Comparison of ENCODE assay signal across 12 cellular contexts in the genomic region with DNA sequence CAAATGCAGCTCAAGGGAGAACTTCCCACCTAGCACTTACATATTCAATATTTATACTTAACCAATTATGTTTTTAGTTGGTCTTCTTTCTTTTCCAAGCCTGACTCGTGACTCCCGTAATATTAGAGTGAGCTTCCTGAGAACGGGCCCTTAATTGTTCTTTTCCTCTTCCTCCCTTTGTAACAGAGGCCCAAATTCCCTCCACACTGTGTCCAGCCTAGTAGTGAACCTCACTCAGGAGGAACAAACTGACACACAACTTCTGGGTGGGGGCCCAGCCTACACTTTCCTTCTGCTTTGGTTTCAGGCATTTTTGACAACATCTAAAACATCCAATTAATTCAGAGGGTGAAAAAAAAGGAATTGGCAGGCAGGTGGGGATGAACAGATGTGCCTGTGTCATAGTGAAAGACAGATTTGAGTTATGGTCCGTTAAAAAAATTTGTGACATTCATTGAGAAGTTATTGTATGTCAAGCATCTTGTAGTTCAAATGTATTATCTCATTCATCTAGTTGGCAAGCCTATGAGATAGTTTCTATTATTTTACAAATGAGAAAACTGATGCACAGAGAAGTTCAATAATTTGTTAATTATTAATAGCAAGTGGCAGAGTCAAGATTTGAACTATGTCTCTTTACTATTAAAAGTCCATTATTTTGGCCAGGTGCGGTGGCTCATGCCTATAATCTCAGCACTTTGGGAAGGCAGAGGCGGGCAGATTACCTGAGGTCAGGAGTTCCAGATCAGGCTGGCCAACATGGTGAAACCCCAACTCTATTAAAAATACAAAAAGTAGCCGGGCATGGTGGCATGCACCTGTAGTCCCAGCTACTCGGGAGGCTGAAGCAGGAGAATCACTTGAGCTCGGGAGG. TPM values are rescaled to one million over a fixed set of nuclear protein-coding genes. Genes with fewer than 3 reads are reported as not detected.
A peak's percentile ranks its signal among the peaks of the same experiment; 100 is the strongest.
DNase-seq lines count a peak whose midpoint lies in the region; ATAC-seq and TF ChIP-seq lines count a peak whose summit lies in the region.
"Had no signal": no experiment of that assay in that cellular context is flagged by ENCODE, and none has a peak within 500 bp of the region (broad histone marks: within the 10 kb centered on the region; RNA-seq: fewer than 3 reads in every experiment).

No MANE protein-coding gene starts in this region.

- no peaks in the 10 kb centered on the region for H3K9me3 ChIP-seq in PC-9 (ENCODE audit: insufficient read depth, low read depth)
- no peaks in the 10 kb centered on the region for H3K9me3 ChIP-seq in CD8-positive, alpha-beta memory T cell (ENCODE audit: low read length)
- H3K9me3 ChIP-seq: BLaER1 treated with 17β-estradiol and CSF1 and Interleukin-3, amounts not matched to agents 10 nM and 100 nM had no signal

- H3K27me3 ChIP-seq in PC-9 (ENCODE audit: insufficient read depth, low read depth) = no peaks in the 10 kb centered on the region
- no peaks in the 10 kb centered on the region for H3K27me3 ChIP-seq in CD8-positive, alpha-beta memory T cell (ENCODE audit: insufficient read depth, low read length, poor library complexity, severe bottlenecking)
- H3K27me3 ChIP-seq: BLaER1 treated with 17β-estradiol and CSF1 and Interleukin-3, amounts not matched to agents 10 nM and 100 nM had no signal

- H3K36me3 Mint-ChIP-seq in activated naive CD4-positive, alpha-beta T cell treated with anti-CD3 and anti-CD28 coated beads, Interleukin-2, amount 10 ng/mL, durations not matched to agents 7 days and 5 days = no peaks in the 10 kb centered on the region
- H3K36me3 Mint-ChIP-seq in CD8-positive, alpha-beta memory T cell = no peaks in the 10 kb centered on the region

- no peaks in the 10 kb centered on the region for H3K9me3 Mint-ChIP-seq in activated naive CD4-positive, alpha-beta T cell treated with anti-CD3 and anti-CD28 coated beads, Interleukin-2, amount 10 ng/mL, durations not matched to agents 7 days and 5 days
- H3K9me3 Mint-ChIP-seq in CD8-positive, alpha-beta memory T cell = no peaks in the 10 kb centered on the region
- H3K9me3 Mint-ChIP-seq: stimulated activated naive CD8-positive, alpha-beta T cell treated with anti-CD3 and anti-CD28 coated beads, Interleukin-15, Interleukin-2, amounts not matched to agents 100 ng/mL and 50 ng/mL, for 24 hours had no signal

- POLR2A ChIA-PET in PC-9 (lab: Charles Lee; ENCODE audit: unreplicated experiment) = no interaction called here
- POLR2A ChIA-PET in CD8-positive, alpha-beta memory T cell (lab: Charles Lee) = no interaction called here

- H3K27ac ChIP-seq in PC-9 = no peak overlapping the region
- no peak overlapping the region for H3K27ac ChIP-seq in CD8-positive, alpha-beta memory T cell (ENCODE audit: low read depth, low read length)
- H3K27ac ChIP-seq: BLaER1 treated with 17β-estradiol and CSF1 and Interleukin-3, amounts not matched to agents 10 nM and 100 nM had no signal

- intact Hi-C loops in PC-9 (cut with micrococcal nuclease; ENCODE audit: unreplicated experiment) = no loop called here

- no peak overlapping the region for H3K4me3 Mint-ChIP-seq in activated naive CD4-positive, alpha-beta T cell treated with anti-CD3 and anti-CD28 coated beads, Interleukin-2, amount 10 ng/mL, durations not matched to agents 7 days and 5 days
- no peak overlapping the region for H3K4me3 Mint-ChIP-seq in CD8-positive, alpha-beta memory T cell
- H3K4me3 Mint-ChIP-seq: stimulated activated naive CD8-positive, alpha-beta T cell treated with anti-CD3 and anti-CD28 coated beads, Interleukin-15, Interleukin-2, amounts not matched to agents 100 ng/mL and 50 ng/mL, for 24 hours had no signal

- no peaks in the 10 kb centered on the region for H3K9me2 ChIP-seq in PC-9 (ENCODE audit: insufficient read depth)

- H3K79me2 ChIP-seq in PC-9 (ENCODE audit: low read depth) = no peaks in the 10 kb centered on the region

- H3K4me3 ChIP-seq in PC-9 = no peak overlapping the region
- H3K4me3 ChIP-seq in CD8-positive, alpha-beta memory T cell (ENCODE audit: low read length) = no peak overlapping the region
- H3K4me3 ChIP-seq: BLaER1 treated with 17β-estradiol and CSF1 and Interleukin-3, amounts not matched to agents 10 nM and 100 nM had no signal

- H3K27ac Mint-ChIP-seq in activated naive CD4-positive, alpha-beta T cell treated with anti-CD3 and anti-CD28 coated beads, Interleukin-2, amount 10 ng/mL, durations not matched to agents 7 days and 5 days = no peak overlapping the region
- peak overlapping the region in 2 of 8 donors; percentile 8 to 60 for H3K27ac Mint-ChIP-seq in CD8-positive, alpha-beta memory T cell
- H3K27ac Mint-ChIP-seq: stimulated activated naive CD8-positive, alpha-beta T cell treated with anti-CD3 and anti-CD28 coated beads, Interleukin-15, Interleukin-2, amounts not matched to agents 100 ng/mL and 50 ng/mL, for 24 hours had no signal

- H4K20me1 ChIP-seq in PC-9 (ENCODE audit: insufficient read depth) = no peaks in the 10 kb centered on the region
- H4K20me1 ChIP-seq: BLaER1 treated with 17β-estradiol and CSF1 and Interleukin-3, amounts not matched to agents 10 nM and 100 nM had no signal

- peaks cover 16% of the 10 kb centered on the region for H3K4me1 ChIP-seq in PC-9 (replicated peaks; ENCODE audit: insufficient read depth)
- H3K4me1 ChIP-seq in CD8-positive, alpha-beta memory T cell (ENCODE audit: insufficient read depth, low read length) = no peaks in the 10 kb centered on the region

- no peaks in the 10 kb centered on the region for H3F3A ChIP-seq in PC-9 (ENCODE audit: insufficient read depth, low read depth)

- peaks cover 5% of the 10 kb centered on the region for H3K4me1 Mint-ChIP-seq in activated naive CD4-positive, alpha-beta T cell treated with anti-CD3 and anti-CD28 coated beads, Interleukin-2, amount 10 ng/mL, durations not matched to agents 7 days and 5 days
- no peaks in the 10 kb centered on the region for H3K4me1 Mint-ChIP-seq in CD8-positive, alpha-beta memory T cell

- peak; percentile 84 for ATAC-seq in GM18519 (IDR thresholded peaks at IDR 0.05; ENCODE audit: low FRiP score, unreplicated experiment)
- ATAC-seq in GM21619 (IDR thresholded peaks at IDR 0.05; ENCODE audit: unreplicated experiment) = peak; percentile 82
- ATAC-seq in HG03442 (IDR thresholded peaks at IDR 0.05; ENCODE audit: unreplicated experiment) = peak; percentile 66

- BruUV-seq in PC-9 (replicated peaks; lab: Mats Ljungman, UMichigan) = no TSS peak

- DNase-seq in lung microvascular endothelial cell (ENCODE audit: low read depth in 2 of 2) (peak; percentile 64 to 75), AG08395 (ENCODE audit: low spot score) (no peak), PC-9 (no peak)
- DNase-seq in activated naive CD4-positive, alpha-beta T cell treated with anti-CD3 and anti-CD28 coated beads, Interleukin-2, amount 10 ng/mL, durations not matched to agents 7 days and 5 days = no peak
- no peak for DNase-seq in CD8-positive, alpha-beta memory T cell
- DNase-seq: activated CD4-positive, alpha-beta T cell treated with anti-CD3 and anti-CD28 coated beads for 4 hours; NCI-H510A had no signal

- H3K27me3 Mint-ChIP-seq in activated naive CD4-positive, alpha-beta T cell treated with anti-CD3 and anti-CD28 coated beads, Interleukin-2, amount 10 ng/mL, durations not matched to agents 7 days and 5 days = no peaks in the 10 kb centered on the region
- H3K27me3 Mint-ChIP-seq in CD8-positive, alpha-beta memory T cell = no peaks in the 10 kb centered on the region
- H3K27me3 Mint-ChIP-seq: stimulated activated naive CD8-positive, alpha-beta T cell treated with anti-CD3 and anti-CD28 coated beads, Interleukin-15, Interleukin-2, amounts not matched to agents 100 ng/mL and 50 ng/mL, for 24 hours had no signal

- TF ChIP-seq CTCF in PC-9 (conservative IDR thresholded peaks at IDR 0.05) = no peak

- CTCF ChIA-PET in activated naive CD4-positive, alpha-beta T cell treated with anti-CD3 and anti-CD28 coated beads, Interleukin-2, amount 10 ng/mL, durations not matched to agents 7 days and 5 days (lab: Charles Lee) = interaction anchor here (0.6 kb wide), 1 partner anchor 26 kb away, joined by 3 read pairs; no protein-coding TSS in a partner anchor
- CTCF ChIA-PET in PC-9 (lab: Charles Lee) = no interaction called here
- CTCF ChIA-PET in CD8-positive, alpha-beta memory T cell (lab: Charles Lee) = no interaction called here

- H2AFZ ChIP-seq in PC-9 = no peak overlapping the region

- no peaks in the 10 kb centered on the region for H3K36me3 ChIP-seq in PC-9 (ENCODE audit: low read depth)
- no peaks in the 10 kb centered on the region for H3K36me3 ChIP-seq in CD8-positive, alpha-beta memory T cell (ENCODE audit: insufficient read depth, low read length)
- H3K36me3 ChIP-seq: BLaER1 treated with 17β-estradiol and CSF1 and Interleukin-3, amounts not matched to agents 10 nM and 100 nM had no signal

- H3K4me2 ChIP-seq in PC-9 = no peak overlapping the region
- H3K4me2 ChIP-seq: BLaER1 treated with 17β-estradiol and CSF1 and Interleukin-3, amounts not matched to agents 10 nM and 100 nM had no signal

RNA-seq across cellular contexts. Expression of a gene that starts 41.7 kb away (rescaled TPM):
- total RNA-seq in lung microvascular endothelial cell (6.8 and 8.9 TPM in 2 replicates), PC-9 (2021) (9.4 and 10.6 TPM in 2 replicates)
- 1 to 10 TPM; 8.1 to 8.2 TPM for total RNA-seq in CD8-positive, alpha-beta memory T cell
- polyA plus RNA-seq in CD8-positive, alpha-beta memory T cell = 7.7 TPM

Comparison
In these comparisons a context has a peak if more than half of its experiments do, and no peak if none do; other contexts are left out.
1. DNase-seq: peak in lung microvascular endothelial cell (2 of 2); none in AG08395 (single experiment), activated naive CD4-positive, alpha-beta T cell treated with anti-CD3 and anti-CD28 coated beads, Interleukin-2, amount 10 ng/mL, durations not matched to agents 7 days and 5 days (single experiment), PC-9 (0 of 2) and CD8-positive, alpha-beta memory T cell (0 of 5).
2. Peak in every context shown above with its lines, with median percentiles within 50 percentile points of each other: ATAC-seq.